1 cellular context compared by ENCODE assay signal in the genomic region with DNA sequence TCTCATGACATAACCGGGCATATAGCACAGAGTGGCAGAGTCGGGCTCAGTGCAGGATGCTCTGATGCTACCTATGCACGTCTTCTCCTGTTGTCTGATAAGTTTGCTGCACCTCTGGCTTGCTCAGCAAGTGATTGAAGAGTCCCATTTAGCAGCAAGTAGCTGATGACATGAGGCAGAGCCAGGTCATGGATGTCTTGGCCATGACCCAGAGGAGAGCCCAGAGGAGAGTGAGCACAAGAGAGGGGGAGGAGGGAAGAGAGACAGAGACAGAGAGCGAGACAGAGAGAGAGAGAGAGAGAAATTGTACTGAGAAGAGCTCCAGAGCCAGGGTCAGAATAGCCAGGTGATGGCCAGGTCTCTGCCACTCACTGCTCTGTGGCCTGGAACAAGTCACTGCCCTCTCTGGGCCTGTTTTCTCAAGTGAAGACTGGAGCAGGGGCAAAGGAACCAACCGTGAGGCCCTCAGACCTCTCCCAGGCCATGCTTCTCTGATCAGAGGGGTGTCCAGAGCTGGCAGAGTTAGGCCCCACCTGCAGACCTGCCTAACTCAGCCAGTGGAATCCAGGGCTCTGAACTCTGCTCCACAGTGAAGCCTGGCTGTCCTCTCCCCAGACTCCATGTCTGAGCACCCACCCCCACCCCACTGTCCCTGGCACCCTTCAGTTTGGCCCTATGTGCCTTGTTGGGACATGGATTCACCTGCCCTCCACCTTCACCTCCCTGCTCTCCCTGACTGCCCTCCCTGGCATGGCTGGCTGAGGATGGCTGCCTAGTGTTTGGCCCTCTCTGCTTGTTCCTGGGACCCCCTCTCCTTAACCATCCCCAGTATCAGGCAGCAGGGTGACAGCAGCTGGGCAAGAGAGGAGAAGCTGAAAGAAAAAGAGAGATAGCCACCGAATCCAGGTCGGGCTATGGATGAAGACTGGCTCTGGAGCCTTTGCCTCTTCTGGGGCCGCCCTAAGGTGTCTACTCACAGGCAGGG.
TF ChIP-seq lines count a peak whose summit lies in the region.

No MANE protein-coding gene starts in this region.

TF ChIP-seq in H1, 55 proteins besides CTCF, POLR2A, EP300 and RAD21:
- TF ChIP-seq, protein P1, sequence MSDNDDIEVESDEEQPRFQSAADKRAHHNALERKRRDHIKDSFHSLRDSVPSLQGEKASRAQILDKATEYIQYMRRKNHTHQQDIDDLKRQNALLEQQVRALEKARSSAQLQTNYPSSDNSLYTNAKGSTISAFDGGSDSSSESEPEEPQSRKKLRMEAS (IDR thresholded peaks at IDR 0.05), result no peak
- TF ChIP-seq RBBP5 (IDR thresholded peaks at IDR 0.05; ENCODE audit: borderline replicate concordance, low read depth, low read length), result no peak
- TF ChIP-seq ASH2L (IDR thresholded peaks at IDR 0.05; ENCODE audit: low read length), result no peak
- no peak for TF ChIP-seq JUND (IDR thresholded peaks at IDR 0.05; ENCODE audit: low read length)
- TF ChIP-seq HDAC6 (IDR thresholded peaks at IDR 0.05; ENCODE audit: low read depth, low read length), result no peak
- no peak for TF ChIP-seq RFX5 (IDR thresholded peaks at IDR 0.05; ENCODE audit: borderline replicate concordance, low read depth, low read length)
- TF ChIP-seq GTF2F1 (IDR thresholded peaks at IDR 0.05; ENCODE audit: borderline replicate concordance, low read depth, low read length), result no peak
- TF ChIP-seq KDM5A (IDR thresholded peaks at IDR 0.05; ENCODE audit: low read length), result no peak
- no peak for TF ChIP-seq KDM1A (IDR thresholded peaks at IDR 0.05; ENCODE audit: borderline replicate concordance, low read length)
- no peak for TF ChIP-seq TAF1 (IDR thresholded peaks at IDR 0.05; ENCODE audit: low read depth, low read length)
- TF ChIP-seq, protein P2, sequence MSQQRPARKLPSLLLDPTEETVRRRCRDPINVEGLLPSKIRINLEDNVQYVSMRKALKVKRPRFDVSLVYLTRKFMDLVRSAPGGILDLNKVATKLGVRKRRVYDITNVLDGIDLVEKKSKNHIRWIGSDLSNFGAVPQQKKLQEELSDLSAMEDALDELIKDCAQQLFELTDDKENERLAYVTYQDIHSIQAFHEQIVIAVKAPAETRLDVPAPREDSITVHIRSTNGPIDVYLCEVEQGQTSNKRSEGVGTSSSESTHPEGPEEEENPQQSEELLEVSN (IDR thresholded peaks at IDR 0.05), result no peak
- TF ChIP-seq, protein P3, sequence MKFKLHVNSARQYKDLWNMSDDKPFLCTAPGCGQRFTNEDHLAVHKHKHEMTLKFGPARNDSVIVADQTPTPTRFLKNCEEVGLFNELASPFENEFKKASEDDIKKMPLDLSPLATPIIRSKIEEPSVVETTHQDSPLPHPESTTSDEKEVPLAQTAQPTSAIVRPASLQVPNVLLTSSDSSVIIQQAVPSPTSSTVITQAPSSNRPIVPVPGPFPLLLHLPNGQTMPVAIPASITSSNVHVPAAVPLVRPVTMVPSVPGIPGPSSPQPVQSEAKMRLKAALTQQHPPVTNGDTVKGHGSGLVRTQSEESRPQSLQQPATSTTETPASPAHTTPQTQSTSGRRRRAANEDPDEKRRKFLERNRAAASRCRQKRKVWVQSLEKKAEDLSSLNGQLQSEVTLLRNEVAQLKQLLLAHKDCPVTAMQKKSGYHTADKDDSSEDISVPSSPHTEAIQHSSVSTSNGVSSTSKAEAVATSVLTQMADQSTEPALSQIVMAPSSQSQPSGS (IDR thresholded peaks at IDR 0.05; ENCODE audit: low read length), result no peak
- no peak for TF ChIP-seq SP2 (IDR thresholded peaks at IDR 0.05; ENCODE audit: low read length)
